29 cellular contexts compared by ENCODE assay signal in genomic region chr4:32735856-32736590, GRCh38.
"Had no signal": no experiment of that assay in that cellular context is flagged by ENCODE, and none has a peak within 500 bp of the region (broad histone marks: within the 10 kb centered on the region; RNA-seq: fewer than 3 reads in every experiment).

No MANE protein-coding gene starts in this region.

- ATAC-seq: activated CD4-positive, CD25-positive, alpha-beta regulatory T cell treated with anti-CD3 and anti-CD28 coated beads, Interleukin-2, amount 50 U/mL, for 24 hours; activated CD8-positive, alpha-beta T cell treated with anti-CD3 and anti-CD28 coated beads for 36 hours; activated T-cell treated with anti-CD3 and anti-CD28 coated beads, Interleukin-2, amount 50 U/mL, for 4 hours; activated T-helper 17 cell treated with anti-CD3 and anti-CD28 coated beads, Interleukin-2, amount 50 U/mL, for 72 hours; foreskin keratinocyte; heart right ventricle; naive thymus-derived CD4-positive, alpha-beta T cell; pancreas; stimulated activated memory B cell treated with anti-CD40 and anti-IgM and Interleukin-4, amounts not matched to agents 10 μg/mL and 1 μg/mL and 100 μg/mL, for 72 hours; upper lobe of right lung had no signal

- H3K36me3 ChIP-seq: esophagus muscularis mucosa, heart right ventricle, pancreas, prostate gland, stomach, tibial artery, upper lobe of right lung, WERI-Rb-1 had no signal

- H3K9me3 ChIP-seq: esophagus muscularis mucosa, pancreas, prostate gland, tibial artery, upper lobe of right lung had no signal

- H3K27ac ChIP-seq: esophagus muscularis mucosa, foreskin keratinocyte, heart right ventricle, pancreas, prostate gland, stomach, tibial artery, upper lobe of right lung, WERI-Rb-1 had no signal

- H3K27me3 ChIP-seq: esophagus muscularis mucosa, foreskin keratinocyte, heart right ventricle, pancreas, stomach, tibial artery, upper lobe of right lung had no signal

- H3K4me1 ChIP-seq: esophagus muscularis mucosa, foreskin keratinocyte, heart right ventricle, pancreas, prostate gland, stomach, tibial artery, upper lobe of right lung had no signal

- H3K4me3 ChIP-seq: esophagus muscularis mucosa, heart right ventricle, pancreas, prostate gland, smooth muscle cell, stomach, tibial artery, upper lobe of right lung had no signal

- FAIRE-seq: astrocyte, pancreas had no signal

- DNase-seq: activated CD4-positive, alpha-beta T cell treated with anti-CD3 and anti-CD28 coated beads, Interleukin-2, amount 10 ng/mL, durations not matched to agents 24 days and 14 days; activated CD8-positive, alpha-beta T cell treated with anti-CD3 and anti-CD28 coated beads for 36 hours; activated gamma-delta T cell treated with Interleukin-2 at 50 U/mL for 16 hours; activated naive CD4-positive, alpha-beta T cell treated with anti-CD3 and anti-CD28 coated beads, Interleukin-2, amount 50 U/mL, for 16 hours; activated T-cell treated with anti-CD3 and anti-CD28 coated beads, Interleukin-2, amount 50 U/mL, for 4 hours; amniotic stem cell; caudate nucleus; endodermal cell; foreskin keratinocyte; heart right ventricle; mammary epithelial cell; naive thymus-derived CD4-positive, alpha-beta T cell; nucleus accumbens; pancreas; stimulated activated CD4-positive, alpha-beta T cell treated with anti-CD3 and anti-CD28 coated beads, Interleukin-1b, Interleukin-23, amount 100 ng/mL, for 48 hours; stimulated activated CD4-positive, alpha-beta T cell treated with anti-CD3 and anti-CD28 coated beads, Interleukin-4, amount 100 ng/mL, for 4 hours; stimulated activated CD8-positive, alpha-beta memory T cell treated with anti-CD3 and anti-CD28 coated beads, Interleukin-4, amount 100 ng/mL, for 48 hours; stomach; T1000; tibial artery; upper lobe of right lung; WERI-Rb-1 had no signal

- H3K4me2 ChIP-seq: smooth muscle cell had no signal
